Comparison of ENCODE assay signal across 1 cellular context in genomic region chr12:132285991-132286681, GRCh38.
TF ChIP-seq lines count a peak whose summit lies in the region.

No MANE protein-coding gene starts in this region.

TF ChIP-seq in HCT116, 20 proteins besides CTCF, POLR2A, EP300 and RAD21 (continued from another document):
- TF ChIP-seq REST (IDR thresholded peaks at IDR 0.05; ENCODE audit: low read depth) (no peak), POLR2AphosphoS5 (IDR thresholded peaks at IDR 0.05; ENCODE audit: low read depth, low read length) (no peak), SRF (IDR thresholded peaks at IDR 0.05; ENCODE audit: low read depth) (no peak), EGR1 (IDR thresholded peaks at IDR 0.05; ENCODE audit: low read depth) (no peak), JUND (IDR thresholded peaks at IDR 0.05) (no peak), SP1 (IDR thresholded peaks at IDR 0.05; ENCODE audit: low read depth) (no peak)
